Comparison of ENCODE assay signal across 11 cellular contexts in the genomic region with DNA sequence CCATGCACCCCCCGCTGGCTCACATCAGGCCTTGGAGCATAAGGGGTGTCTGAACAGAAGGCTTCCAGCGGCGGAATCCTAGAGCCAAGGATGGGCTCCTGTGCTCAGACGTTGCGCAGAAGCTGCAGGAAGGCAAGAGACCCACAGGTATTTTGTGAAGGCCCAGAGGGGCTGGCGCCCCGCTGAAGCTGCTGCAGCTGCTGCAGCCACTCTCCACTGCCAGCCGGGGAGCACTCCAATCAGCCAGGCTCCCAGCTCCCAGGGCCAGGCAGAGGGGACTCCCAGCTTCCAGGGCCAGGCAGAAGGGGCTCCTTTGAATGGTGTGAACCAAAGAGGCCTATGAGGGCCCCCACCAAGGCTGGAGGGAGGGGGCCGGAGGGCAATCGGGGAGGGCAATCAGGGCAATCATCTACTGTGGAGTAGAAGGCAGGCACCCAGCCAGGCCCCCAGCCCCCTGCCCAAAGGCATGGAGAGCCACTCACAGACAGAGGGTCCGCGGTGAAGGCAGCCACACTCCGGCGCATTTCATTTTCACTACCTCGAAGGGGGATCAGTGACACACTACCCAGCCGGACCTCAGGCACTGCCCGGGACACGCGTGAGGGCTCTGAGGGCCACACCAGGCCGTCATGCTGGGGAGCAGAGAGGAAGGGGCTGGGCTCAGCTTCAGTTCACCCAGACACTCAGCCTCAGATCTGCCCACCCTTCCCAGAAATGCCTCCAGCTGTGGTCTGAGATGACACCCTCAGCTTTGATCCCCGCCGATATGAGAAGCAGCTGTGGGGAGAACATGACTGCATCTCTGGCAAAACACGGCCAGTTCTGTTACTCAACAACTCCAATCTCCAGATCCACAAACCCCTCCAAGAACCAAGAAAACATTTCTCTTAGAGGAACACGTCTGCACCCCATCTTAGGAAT. TPM values are rescaled to one million over a fixed set of nuclear protein-coding genes. Genes with fewer than 3 reads are reported as not detected.
DNase-seq lines count a peak whose midpoint lies in the region; ATAC-seq, FAIRE-seq and TF ChIP-seq lines count a peak whose summit lies in the region.
"Had no signal": no experiment of that assay in that cellular context is flagged by ENCODE, and none has a peak within 500 bp of the region (broad histone marks: within the 10 kb centered on the region; RNA-seq: fewer than 3 reads in every experiment).

No MANE protein-coding gene starts in this region.

- peaks cover 7 to 52% (median 16%) of the 10 kb centered on the region in 7 donors for H3K4me1 Mint-ChIP-seq in naive thymus-derived CD4-positive, alpha-beta T cell

- H3K9me3 Mint-ChIP-seq in naive thymus-derived CD4-positive, alpha-beta T cell = no peaks in the 10 kb centered on the region

- H3K4me1 ChIP-seq in K562 (replicated peaks in 1 of 2; ENCODE audit: control insufficient read depth in 2 of 2, insufficient read depth in 2 of 2, low read length in 2 of 2) (peaks cover 3 to 35% of the 10 kb centered on the region in 2 experiments; a peak in 4 of 5 replicates), stomach (peaks cover 6 to 36% (median 15%) of the 10 kb centered on the region in 4 donors)
- H3K4me1 ChIP-seq in naive thymus-derived CD4-positive, alpha-beta T cell (ENCODE audit: control insufficient read depth in 2 of 2, insufficient read depth in 2 of 2, low read length in 2 of 2) = no peaks in the 10 kb centered on the region

- peak; percentile 12 to 36 for ATAC-seq in activated CD4-positive, CD25-positive, alpha-beta regulatory T cell treated with anti-CD3 and anti-CD28 coated beads, Interleukin-2, amount 50 U/mL, for 24 hours
- ATAC-seq in K562 (no peak), HG03457 (IDR thresholded peaks at IDR 0.05; ENCODE audit: unreplicated experiment) (no peak), GM21360 (IDR thresholded peaks at IDR 0.05; ENCODE audit: unreplicated experiment) (no peak)
- no peak for ATAC-seq in naive thymus-derived CD4-positive, alpha-beta T cell

- CTCF ChIA-PET in K562 (lab: Yijun Ruan, JAX; ENCODE audit: low intra/inter-chr PET ratio) = no interaction called here
- CTCF ChIA-PET in naive thymus-derived CD4-positive, alpha-beta T cell (lab: Charles Lee) = interaction anchor here (0.5 to 1.0 kb wide), 4 partner anchors 107 to 743 kb away, joined by 3 read pairs; no protein-coding TSS in a partner anchor

- TF ChIP-seq RAD21 in K562 (CRISPR knock-in tag; conservative IDR thresholded peaks at IDR 0.05 in 1 of 2, IDR thresholded peaks at IDR 0.05 in 1 of 2) = no peak

- H4K20me1 ChIP-seq in K562 (replicated peaks; ENCODE audit: control insufficient read depth, insufficient read depth, low read length) = peaks cover 30% of the 10 kb centered on the region

- TF ChIP-seq POLR2A in K562 (conservative IDR thresholded peaks at IDR 0.05) = no peak
- no peak for TF ChIP-seq POLR2A in stomach (IDR thresholded peaks at IDR 0.05)

- no peak overlapping the region for H3K4me2 ChIP-seq in K562 (ENCODE audit: insufficient read depth, low read length)

- H3K4me3 Mint-ChIP-seq in naive thymus-derived CD4-positive, alpha-beta T cell = peak overlapping the region in 1 of 10 donors; percentile 53

- peak overlapping the region; percentile 23 to 89 (median 69) for H3K27ac Mint-ChIP-seq in naive thymus-derived CD4-positive, alpha-beta T cell

- H2AFZ ChIP-seq in K562 (ENCODE audit: low read depth, low read length) = no peak overlapping the region

- TF ChIP-seq EP300 in K562 (IDR thresholded peaks at IDR 0.05; ENCODE audit: low read length) = no peak
- TF ChIP-seq EP300 in stomach (IDR thresholded peaks at IDR 0.05) = no peak

- H3K9me1 ChIP-seq in K562 (ENCODE audit: control insufficient read depth, insufficient read depth, low read length) = peaks cover 5% of the 10 kb centered on the region

- no peak for DNase-seq in activated CD4-positive, CD25-positive, alpha-beta regulatory T cell treated with anti-CD3 and anti-CD28 coated beads, Interleukin-2, amount 50 U/mL, for 72 hours
- DNase-seq in K562 (ENCODE audit: extremely low read depth in 1 of 4, low spot score in 3 of 4) = no peak
- DNase-seq in naive thymus-derived CD4-positive, alpha-beta T cell = peak in 1 of 9 donors; percentile 65
- DNase-seq in stomach = no peak
- no peak for DNase-seq in GF-D8 (lab: John Stamatoyannopoulos, UW)
- DNase-seq: NCI-H1436 treated with DMSO at 0.1 percent for 48 hours had no signal

- H3K79me2 ChIP-seq in K562 (ENCODE audit: control insufficient read depth, insufficient read depth, low read length) = no peaks in the 10 kb centered on the region

- FAIRE-seq in K562 (lab: Jason Lieb, UNC) = no peak
- FAIRE-seq: A204.1 had no signal

- H3K4me3 ChIP-seq in K562 (no peak overlapping the region), stomach (no peak overlapping the region)
- no peak overlapping the region for H3K4me3 ChIP-seq in naive thymus-derived CD4-positive, alpha-beta T cell (ENCODE audit: low read length)

- 0 out of 4 replicates have a peak overlapping the region, but pooled peaks of 1 of the 2 experiments have one; percentile 46 for H3K9ac ChIP-seq in K562 (ENCODE audit: insufficient read depth in 1 of 2, low read depth in 2 of 2, low read length in 2 of 2)

- H3K36me3 Mint-ChIP-seq in naive thymus-derived CD4-positive, alpha-beta T cell = peaks cover 0 to 22% (median 11%) of the 10 kb centered on the region in 5 donors

- H3K27me3 Mint-ChIP-seq in naive thymus-derived CD4-positive, alpha-beta T cell = no peaks in the 10 kb centered on the region

- WGBS in K562 (ENCODE audit: insufficient coverage, low coverage, missing lambda C conversion rate) = 79% methylated on average over 23 of the region's 24 CpGs
- 70 to 78% (median 75%) methylated on average over 20 to 24 of the region's 24 CpGs for WGBS in stomach, 5 donors

- no peak overlapping the region for H3K27ac ChIP-seq in K562 (ENCODE audit: extremely low read depth, low read depth, low read length)
- peak overlapping the region; percentile 4 for H3K27ac ChIP-seq in naive thymus-derived CD4-positive, alpha-beta T cell (ENCODE audit: low read depth, low read length)
- H3K27ac ChIP-seq in stomach = peak overlapping the region in 4 of 5 donors; percentile 35 to 71 (median 62)
- H3K27ac ChIP-seq: epithelial cell of prostate had no signal

- H3K27me3 ChIP-seq in K562 (ENCODE audit: control insufficient read depth in 2 of 2, insufficient read depth in 2 of 2, low read length in 2 of 2) (no peaks in the 10 kb centered on the region), stomach (peaks cover 0 to 4% (median 0%) of the 10 kb centered on the region in 3 donors)
- no peaks in the 10 kb centered on the region for H3K27me3 ChIP-seq in naive thymus-derived CD4-positive, alpha-beta T cell (ENCODE audit: control insufficient read depth in 2 of 2, insufficient read depth in 2 of 2, low read length in 2 of 2)

- intact Hi-C loops in K562 (cut with micrococcal nuclease) (no loop called here), stomach (cut with DNase I; ENCODE audit: low total_unique reads) (no loop called here)
- intact Hi-C loops in naive thymus-derived CD4-positive, alpha-beta T cell (cut with micrococcal nuclease) = loop anchor here (2.0 to 5.0 kb wide), 4 partner anchors 37 to 556 kb away; a partner anchor contains a TSS

- TF ChIP-seq CTCF in K562 (IDR thresholded peaks at IDR 0.05 in 2 of 3, conservative IDR thresholded peaks at IDR 0.05 in 1 of 3; ENCODE audit: insufficient read depth in 2 of 3, low read depth in 1 of 3, low read length in 3 of 3) (no peak), stomach (IDR thresholded peaks at IDR 0.05) (no peak)

- BruUV-seq in K562 (replicated peaks; lab: Mats Ljungman, UMichigan) = no TSS peak

- H3K9me3 ChIP-seq in K562 (replicated peaks; ENCODE audit: control insufficient read depth, insufficient read depth, low read depth, low read length) (no peaks in the 10 kb centered on the region), stomach (no peaks in the 10 kb centered on the region)
- no peaks in the 10 kb centered on the region for H3K9me3 ChIP-seq in naive thymus-derived CD4-positive, alpha-beta T cell (ENCODE audit: control insufficient read depth in 2 of 3, low read length in 3 of 3)

- in situ Hi-C loops in K562 (cut with MboI) = no loop called here

- peaks cover 58% of the 10 kb centered on the region; the same call in 2 of the 3 replicates for H3K36me3 ChIP-seq in K562 (ENCODE audit: control insufficient read depth, insufficient read depth, low read length)
- H3K36me3 ChIP-seq in naive thymus-derived CD4-positive, alpha-beta T cell (ENCODE audit: control insufficient read depth in 2 of 3, insufficient read depth in 3 of 3, low read length in 3 of 3) = peaks cover 0 to 67% (median 0%) of the 10 kb centered on the region in 3 experiments
- H3K36me3 ChIP-seq in stomach = peaks cover 26 to 81% (median 74%) of the 10 kb centered on the region in 4 donors

- POLR2A ChIA-PET in K562 (lab: Yijun Ruan, JAX) = interaction anchor here (0.5 to 1.2 kb wide), 4 partner anchors 9 to 1987 kb away, joined by 3 to 4 read pairs (median 4); no protein-coding TSS in a partner anchor
- POLR2A ChIA-PET in naive thymus-derived CD4-positive, alpha-beta T cell (lab: Charles Lee) = interaction anchor here (0.5 to 1.2 kb wide), 2 partner anchors 36 to 605 kb away, joined by 3 read pairs; no protein-coding TSS in a partner anchor

RNA-seq across cellular contexts. Expression of a gene that starts 11.6 kb away (rescaled TPM):
- total RNA-seq in K562 (2011; cell fraction: chromatin; rRNA removed; ENCODE audit: low replicate concordance) = 33.8 and 109 TPM in 2 replicates
- 31.6 and 45.0 TPM in 2 replicates for total RNA-seq in K562 (2011; cell fraction: nucleolus; rRNA removed)
- 31.0 and 37.9 TPM in 2 replicates for total RNA-seq in K562 (2011; cell fraction: nucleoplasm; rRNA removed)
- total RNA-seq in K562 (2014; rRNA removed) (0.45 and 1.6 TPM in 2 replicates), K562 (2014; rRNA removed; fragmentation: Illumina TruSeq; extraction: Trizol) (0.47 and 1.4 TPM in 2 replicates), K562 (2015; rRNA removed; fragmentation: Illumina TruSeq; extraction: Trizol) (0.07 and 0.11 TPM in 2 replicates), K562 (2021) (1.1 and 3.4 TPM in 2 replicates), stomach (100 to 1,000 TPM in 2 of 5 donors, 10 to 100 TPM in 2, 1 to 10 TPM in 1; 3.5 to 548 (median 35.8) TPM)
- polyA plus RNA-seq in K562 (2011; rRNA removed) (4.3 and 15.2 TPM in 2 replicates), K562 (2014; fragmentation: Illumina TruSeq; extraction: Trizol) (1.3 and 2.2 TPM in 2 replicates), K562 (2014; fragmentation: Nextera tagmentation; extraction: Ambion mirVana) (under 1 TPM in 1 of 2 experiments, not detected in 1; 0.21 TPM), K562 (2014; rRNA removed) (1.0 and 1.6 TPM in 2 replicates), stomach (10 to 100 TPM in 2 of 3 donors, 1 to 10 TPM in 1; 4.7 to 17.8 (median 14.1) TPM)
- 3.3 and 12.5 TPM in 2 replicates for polyA plus RNA-seq in K562 (2011; cell fraction: cytosol; rRNA removed)
- 25.6 and 137 TPM in 2 replicates for polyA plus RNA-seq in K562 (2011; cell fraction: nucleus; rRNA removed)
- 1.4 and 2.1 TPM in 2 replicates for polyA plus RNA-seq in K562 (2012)
- polyA minus RNA-seq in K562 (2011; rRNA and poly(A)+ RNA removed) = 3.2 and 18.9 TPM in 2 replicates
- 1.7 and 6.5 TPM in 2 replicates for polyA minus RNA-seq in K562 (2011; cell fraction: cytosol; rRNA and poly(A)+ RNA removed)
- polyA minus RNA-seq in K562 (2011; cell fraction: nucleus; rRNA and poly(A)+ RNA removed) = 15.6 and 36.5 TPM in 2 replicates
- total RNA-seq in naive thymus-derived CD4-positive, alpha-beta T cell = 1 to 10 TPM in 4 of 5 experiments, under 1 TPM in 1; 0.97 to 9.0 (median 1.7) TPM
- polyA plus RNA-seq in naive thymus-derived CD4-positive, alpha-beta T cell = not detected

Comparison
In these comparisons a context has a peak if more than half of its experiments do, and no peak if none do; other contexts are left out.
1. ATAC-seq: peak in activated CD4-positive, CD25-positive, alpha-beta regulatory T cell treated with anti-CD3 and anti-CD28 coated beads, Interleukin-2, amount 50 U/mL, for 24 hours (2 of 2); none in K562 (single experiment), naive thymus-derived CD4-positive, alpha-beta T cell (single experiment), HG03457 (single experiment) and GM21360 (single experiment).
2. intact Hi-C loops: an anchor here in naive thymus-derived CD4-positive, alpha-beta T cell (2.0 to 5.0 kb wide); none called in K562 and stomach.